In the genomic region with DNA sequence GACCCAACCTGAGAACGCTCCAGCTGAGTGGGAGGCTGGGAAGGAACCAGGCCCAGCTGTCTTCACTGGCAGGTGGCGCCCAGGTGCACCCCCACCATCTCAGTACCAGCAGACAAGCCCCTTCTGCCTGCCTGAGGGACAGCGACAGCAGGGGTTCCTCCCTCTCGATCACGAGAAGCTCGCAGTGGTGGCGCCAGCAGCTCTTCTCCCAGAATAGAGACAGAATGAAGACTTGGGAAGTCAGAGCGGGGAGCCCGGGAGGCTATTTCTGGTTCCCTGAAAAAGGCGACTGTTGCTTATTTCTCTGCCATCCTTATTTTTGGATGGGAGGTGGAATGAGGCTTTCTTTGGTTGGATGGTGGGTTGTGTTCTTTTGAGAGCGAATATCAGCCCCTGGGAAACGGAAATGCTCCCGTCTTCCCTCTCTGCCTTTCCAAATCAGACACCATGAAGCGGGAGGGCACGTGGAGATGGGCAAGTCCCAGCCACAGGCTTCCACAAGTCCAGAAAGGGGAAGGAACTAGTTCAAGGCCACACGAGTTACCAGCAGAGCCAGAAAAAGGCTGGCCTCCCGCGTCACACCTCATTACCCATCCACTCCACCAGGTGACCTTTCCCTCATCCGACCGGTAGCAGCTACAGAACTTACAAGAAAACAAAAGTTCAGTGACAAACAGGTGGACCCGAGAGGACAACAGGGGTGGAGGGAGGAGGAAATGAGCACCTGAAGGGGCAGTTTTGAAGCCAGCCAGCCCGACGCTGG, we compare ENCODE assay signal across 23 cellular contexts. TPM values are rescaled to one million over a fixed set of nuclear protein-coding genes. Genes with fewer than 3 reads are reported as not detected.
A peak's percentile ranks its signal among the peaks of the same experiment; 100 is the strongest.
DNase-seq lines count a peak whose midpoint lies in the region; ATAC-seq and TF ChIP-seq lines count a peak whose summit lies in the region.
"Had no signal": no experiment of that assay in that cellular context is flagged by ENCODE, and none has a peak within 500 bp of the region (broad histone marks: within the 10 kb centered on the region; RNA-seq: fewer than 3 reads in every experiment).

No MANE protein-coding gene starts in this region.

- no peak for ATAC-seq in heart right ventricle
- no peak for ATAC-seq in left cardiac atrium
- ATAC-seq in left lobe of liver, result peak; percentile 41
- ATAC-seq: GM12878 had no signal

- no peaks in the 10 kb centered on the region for H3K36me3 ChIP-seq in heart right ventricle
- H3K36me3 ChIP-seq in testis (ENCODE audit: low read depth, missing control alignments), result no peaks in the 10 kb centered on the region
- H3K36me3 ChIP-seq in H7 (replicated peaks; ENCODE audit: control insufficient read depth, insufficient read depth, low read length), result no peaks in the 10 kb centered on the region
- H3K36me3 ChIP-seq: cardiac muscle cell, prostate gland had no signal

- peaks cover 7% of the 10 kb centered on the region for H3K9me3 Mint-ChIP-seq in chondrocyte (ENCODE audit: low read depth)

- DNase-seq in heart right ventricle (no peak), left cardiac atrium (no peak), chondrocyte (ENCODE audit: low spot score) (peak; percentile 87), left lobe of liver (ENCODE audit: low spot score) (peak; percentile 76), testis (peak; percentile 71), DMS53 (lab: John Stamatoyannopoulos, UW) (no peak), lower leg skin (ENCODE audit: low spot score in 2 of 2) (no peak), H7 (no peak)
- DNase-seq: activated gamma-delta T cell, esophagus squamous epithelium, mesenchymal stem cell, naive B cell, NCI-H187, NCI-H446 treated with DMSO at 0.1 percent for 48 hours, SJCRH30, substantia nigra had no signal

- peaks cover 7 to 52% (median 32%) of the 10 kb centered on the region in 9 donors for H3K4me1 ChIP-seq in heart right ventricle
- H3K4me1 ChIP-seq in testis, result peaks cover 29% of the 10 kb centered on the region

- peak overlapping the region in 8 of 10 donors; percentile 37 to 75 (median 62) for H3K27ac ChIP-seq in heart right ventricle
- H3K27ac ChIP-seq in testis, result peak overlapping the region; percentile 47 to 73
- H3K27ac ChIP-seq: BLaER1 treated with 17β-estradiol and CSF1 and Interleukin-3, amounts not matched to agents 10 nM and 100 nM; cardiac muscle cell; prostate gland; SJCRH30; VCaP had no signal

- no peak overlapping the region for H3K27ac Mint-ChIP-seq in chondrocyte (ENCODE audit: unreplicated experiment)

- no peak for TF ChIP-seq CTCF in heart right ventricle (IDR thresholded peaks at IDR 0.05)
- no peak for TF ChIP-seq CTCF in chondrocyte (IDR thresholded peaks at IDR 0.05)
- TF ChIP-seq CTCF in testis (IDR thresholded peaks at IDR 0.05), result peak in 1 of 3 experiments; percentile 11
- no peak for TF ChIP-seq CTCF in lower leg skin (IDR thresholded peaks at IDR 0.05)

- H3K4me3 ChIP-seq in heart right ventricle (no peak overlapping the region), testis (no peak overlapping the region), lower leg skin (ENCODE audit: low read depth, poor library complexity, severe bottlenecking) (no peak overlapping the region), H7 (ENCODE audit: insufficient read depth, low read depth, low read length) (no peak overlapping the region)
- H3K4me3 ChIP-seq: BLaER1 treated with 17β-estradiol and CSF1 and Interleukin-3, amounts not matched to agents 10 nM and 100 nM; cardiac muscle cell; esophagus squamous epithelium; GM12878; prostate gland; SJCRH30 had no signal

- H3K4me3 Mint-ChIP-seq in chondrocyte (ENCODE audit: unreplicated experiment), result no peak overlapping the region
- H3K4me3 Mint-ChIP-seq: naive B cell had no signal

- WGBS in heart right ventricle, 2 donors, result 62 to 71% methylated on average over 23 of the region's 23 CpGs
- WGBS in testis, 2 donors, result 64 to 80% methylated on average over 23 of the region's 23 CpGs
- WGBS in lower leg skin, 2 donors, result 91 to 92% methylated on average over 23 of the region's 23 CpGs

- peaks cover 3% of the 10 kb centered on the region for H3K36me3 Mint-ChIP-seq in chondrocyte (ENCODE audit: low read depth)

- H3K9me3 ChIP-seq in heart right ventricle (peaks cover 0 to 6% (median 0%) of the 10 kb centered on the region in 11 donors), testis (no peaks in the 10 kb centered on the region)
- H3K9me3 ChIP-seq: esophagus squamous epithelium, prostate gland, SJCRH30 had no signal

- H3K27me3 Mint-ChIP-seq in chondrocyte (ENCODE audit: low read depth), result no peaks in the 10 kb centered on the region
- H3K27me3 Mint-ChIP-seq: naive B cell had no signal

- TF ChIP-seq POLR2A in testis (IDR thresholded peaks at IDR 0.05) (no peak), lower leg skin (IDR thresholded peaks at IDR 0.05) (no peak)

- no peaks in the 10 kb centered on the region for H3K27me3 ChIP-seq in heart right ventricle
- H3K27me3 ChIP-seq in testis, result no peaks in the 10 kb centered on the region
- H3K27me3 ChIP-seq in H7 (ENCODE audit: control insufficient read depth, insufficient read depth, low read length), result no peaks in the 10 kb centered on the region
- H3K27me3 ChIP-seq: BLaER1 treated with 17β-estradiol and CSF1 and Interleukin-3, amounts not matched to agents 10 nM and 100 nM; cardiac muscle cell; esophagus squamous epithelium; SJCRH30 had no signal

- intact Hi-C loops in heart right ventricle (cut with DNase I) (loop anchor here in 4 of 10 donors (5.0 kb wide), 3 partner anchors 73 to 168 kb away; no protein-coding TSS in a partner anchor), left cardiac atrium (cut with DNase I) (no loop called here), testis (cut with DNase I; ENCODE audit: low total_unique reads) (no loop called here), lower leg skin (cut with DNase I; ENCODE audit: low total_unique reads) (no loop called here)

- H3K4me1 Mint-ChIP-seq in chondrocyte (ENCODE audit: low read depth), result peaks cover 18% of the 10 kb centered on the region

RNA-seq across cellular contexts. Expression of gene CHGA, which starts 46.7 kb away (rescaled TPM):
- total RNA-seq in heart right ventricle (not detected), left cardiac atrium (not detected), chondrocyte (not detected in 3 replicates), left lobe of liver (0.20 TPM), testis (100 to 1,000 TPM in 1 of 2 donors, 10 to 100 TPM in 1; 92.9 to 191 TPM), lower leg skin (1 to 10 TPM in 2 of 4 donors, under 1 TPM in 1, not detected in 1; 0.17 to 1.6 (median 1.5) TPM)
- polyA plus RNA-seq in heart right ventricle (under 1 TPM in 1 of 2 donors, not detected in 1; 0.14 TPM), testis (ENCODE audit: insufficient read depth, low read depth, low replicate concordance) (225 TPM)
- total RNA-seq in H7 (2014; rRNA removed; shearing (Covaris generic)), result 13.0 and 20.6 TPM in 2 replicates
- total RNA-seq: cardiac muscle cell; M059J; SJCRH30; T-helper 1 cell treated with Interleukin-12 subunit alpha and Interleukin-12 subunit beta and Interleukin-4 antibody, amounts not matched to agents 30 ng/mL and 1 ng/mL, for 36 hours had no signal

Comparison
In these comparisons a context has a peak if more than half of its experiments do, and no peak if none do; other contexts are left out.
1. DNase-seq: peak in chondrocyte (single experiment), left lobe of liver (single experiment) and testis (single experiment); none in heart right ventricle (0 of 2), left cardiac atrium (single experiment), DMS53 (single experiment), lower leg skin (0 of 2) and H7 (single experiment).